Comparison of ENCODE assay signal across 8 cellular contexts in genomic region chr3:76585794-76586392, GRCh38.
DNase-seq lines count a peak whose midpoint lies in the region; ATAC-seq and TF ChIP-seq lines count a peak whose summit lies in the region.

No MANE protein-coding gene starts in this region.

- H3K27me3 ChIP-seq in OCI-LY3 (ENCODE audit: low read depth, low read length): no peaks in the 10 kb centered on the region
- no peaks in the 10 kb centered on the region for H3K27me3 ChIP-seq in stomach

- POLR2A ChIA-PET in activated CD8-positive, alpha-beta T cell treated with anti-CD3 and anti-CD28 coated beads for 36 hours (lab: Charles Lee): no interaction called here
- POLR2A ChIA-PET in activated CD8-positive, alpha-beta T cell treated with anti-CD3 and anti-CD28 coated beads, Interleukin-2, amount 10 ng/mL, durations not matched to agents 7 days and 5 days (lab: Charles Lee): no interaction called here

- H3K27me3 Mint-ChIP-seq in activated CD8-positive, alpha-beta T cell treated with anti-CD3 and anti-CD28 coated beads for 36 hours: no peaks in the 10 kb centered on the region
- no peaks in the 10 kb centered on the region for H3K27me3 Mint-ChIP-seq in activated CD8-positive, alpha-beta T cell treated with anti-CD3 and anti-CD28 coated beads, Interleukin-2, amount 10 ng/mL, durations not matched to agents 7 days and 5 days (ENCODE audit: low read depth)
- H3K27me3 Mint-ChIP-seq in type B pancreatic cell: no peaks in the 10 kb centered on the region

- no peaks in the 10 kb centered on the region for H3K4me1 Mint-ChIP-seq in activated CD8-positive, alpha-beta T cell treated with anti-CD3 and anti-CD28 coated beads for 36 hours (ENCODE audit: low read depth)
- H3K4me1 Mint-ChIP-seq in activated CD8-positive, alpha-beta T cell treated with anti-CD3 and anti-CD28 coated beads, Interleukin-2, amount 10 ng/mL, durations not matched to agents 7 days and 5 days (ENCODE audit: low read depth): no peaks in the 10 kb centered on the region
- no peaks in the 10 kb centered on the region for H3K4me1 Mint-ChIP-seq in type B pancreatic cell (ENCODE audit: unreplicated experiment)

- WGBS in stomach, 5 donors: 52 to 64% (median 56%) methylated on average over 2 of the region's 2 CpGs

- H3K4me3 ChIP-seq in OCI-LY3 (ENCODE audit: low read length) (no peak overlapping the region), fibroblast of mammary gland (ENCODE audit: control insufficient read depth, low read depth, low read length) (no peak overlapping the region), stomach (no peak overlapping the region)

- DNase-seq in activated CD8-positive, alpha-beta T cell treated with anti-CD3 and anti-CD28 coated beads for 36 hours: no peak
- DNase-seq in activated CD8-positive, alpha-beta T cell treated with anti-CD3 and anti-CD28 coated beads, Interleukin-2, amount 10 ng/mL, durations not matched to agents 7 days and 5 days: no peak
- DNase-seq in fibroblast of mammary gland (ENCODE audit: low read depth) (peak; percentile 3), type B pancreatic cell (ENCODE audit: extremely low spot score, unreplicated experiment) (no peak), stomach (no peak)
- no peak for DNase-seq in stimulated activated naive CD4-positive, alpha-beta T cell treated with Interleukin-2 at 50 U/mL for 16 hours (lab: John Stamatoyannopoulos, UW)

- H3K4me1 ChIP-seq in OCI-LY3 (ENCODE audit: low read length): no peaks in the 10 kb centered on the region
- no peaks in the 10 kb centered on the region for H3K4me1 ChIP-seq in stomach

- H3K36me3 Mint-ChIP-seq in activated CD8-positive, alpha-beta T cell treated with anti-CD3 and anti-CD28 coated beads for 36 hours (ENCODE audit: low read depth): no peaks in the 10 kb centered on the region
- H3K36me3 Mint-ChIP-seq in activated CD8-positive, alpha-beta T cell treated with anti-CD3 and anti-CD28 coated beads, Interleukin-2, amount 10 ng/mL, durations not matched to agents 7 days and 5 days (ENCODE audit: low read depth): no peaks in the 10 kb centered on the region
- H3K36me3 Mint-ChIP-seq in type B pancreatic cell: no peaks in the 10 kb centered on the region

- no peak overlapping the region for H2AFZ ChIP-seq in OCI-LY3 (ENCODE audit: low read depth, low read length)

- intact Hi-C loops in activated CD8-positive, alpha-beta T cell treated with anti-CD3 and anti-CD28 coated beads for 36 hours (cut with micrococcal nuclease): no loop called here
- intact Hi-C loops in stomach (cut with DNase I; ENCODE audit: low total_unique reads): no loop called here

- ATAC-seq in activated CD8-positive, alpha-beta T cell treated with anti-CD3 and anti-CD28 coated beads for 36 hours: no peak
- no peak for ATAC-seq in activated CD8-positive, alpha-beta T cell treated with anti-CD3 and anti-CD28 coated beads, Interleukin-2, amount 10 ng/mL, durations not matched to agents 7 days and 5 days
- no peak for ATAC-seq in GM18505 (IDR thresholded peaks at IDR 0.05; ENCODE audit: unreplicated experiment)

- H3K9me3 ChIP-seq in OCI-LY3 (ENCODE audit: insufficient read depth, low read length) (no peaks in the 10 kb centered on the region), stomach (no peaks in the 10 kb centered on the region)

- no peaks in the 10 kb centered on the region for H4K20me1 ChIP-seq in OCI-LY3 (ENCODE audit: insufficient read depth, low read length)

- no peaks in the 10 kb centered on the region for H3K36me3 ChIP-seq in OCI-LY3 (replicated peaks; ENCODE audit: low read depth, low read length)
- no peaks in the 10 kb centered on the region for H3K36me3 ChIP-seq in stomach

- peaks cover 9% of the 10 kb centered on the region for H3K9me3 Mint-ChIP-seq in activated CD8-positive, alpha-beta T cell treated with anti-CD3 and anti-CD28 coated beads for 36 hours
- no peaks in the 10 kb centered on the region for H3K9me3 Mint-ChIP-seq in activated CD8-positive, alpha-beta T cell treated with anti-CD3 and anti-CD28 coated beads, Interleukin-2, amount 10 ng/mL, durations not matched to agents 7 days and 5 days (ENCODE audit: insufficient read depth)
- H3K9me3 Mint-ChIP-seq in type B pancreatic cell: no peaks in the 10 kb centered on the region

- H3K79me2 ChIP-seq in OCI-LY3 (ENCODE audit: low read length): no peaks in the 10 kb centered on the region

- H3K4me3 Mint-ChIP-seq in activated CD8-positive, alpha-beta T cell treated with anti-CD3 and anti-CD28 coated beads for 36 hours: no peak overlapping the region
- H3K4me3 Mint-ChIP-seq in activated CD8-positive, alpha-beta T cell treated with anti-CD3 and anti-CD28 coated beads, Interleukin-2, amount 10 ng/mL, durations not matched to agents 7 days and 5 days: no peak overlapping the region
- H3K4me3 Mint-ChIP-seq in type B pancreatic cell: no peak overlapping the region

- no peak for TF ChIP-seq EP300 in stomach (IDR thresholded peaks at IDR 0.05)

- H3K4me2 ChIP-seq in OCI-LY3 (ENCODE audit: low read length): no peak overlapping the region

- H3K9ac ChIP-seq in OCI-LY3 (ENCODE audit: low read length): no peak overlapping the region

- no peak overlapping the region for H3K27ac Mint-ChIP-seq in activated CD8-positive, alpha-beta T cell treated with anti-CD3 and anti-CD28 coated beads for 36 hours
- no peak overlapping the region for H3K27ac Mint-ChIP-seq in activated CD8-positive, alpha-beta T cell treated with anti-CD3 and anti-CD28 coated beads, Interleukin-2, amount 10 ng/mL, durations not matched to agents 7 days and 5 days
- no peak overlapping the region for H3K27ac Mint-ChIP-seq in type B pancreatic cell

- TF ChIP-seq POLR2A in stomach (IDR thresholded peaks at IDR 0.05) (no peak), GM18505 (IDR thresholded peaks at IDR 0.05; ENCODE audit: borderline replicate concordance, extremely low read depth, insufficient read depth, insufficient read length) (no peak)

- H3K27ac ChIP-seq in OCI-LY3 (ENCODE audit: low read length) (no peak overlapping the region), stomach (no peak overlapping the region)

- CTCF ChIA-PET in activated CD8-positive, alpha-beta T cell treated with anti-CD3 and anti-CD28 coated beads for 36 hours (lab: Charles Lee): interaction anchor here (0.6 kb wide), 1 partner anchor 441 kb away, joined by 5 read pairs; no protein-coding TSS in a partner anchor
- CTCF ChIA-PET in activated CD8-positive, alpha-beta T cell treated with anti-CD3 and anti-CD28 coated beads, Interleukin-2, amount 10 ng/mL, durations not matched to agents 7 days and 5 days (lab: Charles Lee): interaction anchor here (1.0 kb wide), 1 partner anchor 14 kb away, joined by 3 read pairs; no protein-coding TSS in a partner anchor

- peak; percentile 43 for TF ChIP-seq CTCF in activated CD8-positive, alpha-beta T cell treated with anti-CD3 and anti-CD28 coated beads for 36 hours (IDR thresholded peaks at IDR 0.05)
- TF ChIP-seq CTCF in OCI-LY3 (IDR thresholded peaks at IDR 0.05; ENCODE audit: low read depth, low read length) (peak; percentile 84), fibroblast of mammary gland (conservative IDR thresholded peaks at IDR 0.05; ENCODE audit: control insufficient read depth, insufficient read depth, low read depth, low read length) (peak; percentile 52), type B pancreatic cell (conservative IDR thresholded peaks at IDR 0.05) (peak; percentile 83), stomach (IDR thresholded peaks at IDR 0.05) (peak in 3 of 7 experiments; percentile 15 to 36 (median 35))
